Comparison of ENCODE assay signal across 10 cellular contexts in genomic region chr7:25031007-25031406, GRCh38. TPM values are rescaled to one million over a fixed set of nuclear protein-coding genes. Genes with fewer than 3 reads are reported as not detected.
A peak's percentile ranks its signal among the peaks of the same experiment; 100 is the strongest.
DNase-seq lines count a peak whose midpoint lies in the region; ATAC-seq and TF ChIP-seq lines count a peak whose summit lies in the region.
"Had no signal": no experiment of that assay in that cellular context is flagged by ENCODE, and none has a peak within 500 bp of the region (broad histone marks: within the 10 kb centered on the region; RNA-seq: fewer than 3 reads in every experiment).

No MANE protein-coding gene starts in this region.

- TF ChIP-seq POLR2A in GM18505 (IDR thresholded peaks at IDR 0.05; ENCODE audit: borderline replicate concordance, extremely low read depth, insufficient read depth, insufficient read length): no peak
- TF ChIP-seq POLR2A in testis (IDR thresholded peaks at IDR 0.05): no peak

- no peaks in the 10 kb centered on the region for H3K27me3 ChIP-seq in testis

- no peaks in the 10 kb centered on the region for H3K36me3 ChIP-seq in testis (ENCODE audit: low read depth, missing control alignments)

- intact Hi-C loops in sciatic nerve (cut with DNase I): no loop called here
- intact Hi-C loops in testis (cut with DNase I; ENCODE audit: low total_unique reads): no loop called here

- H3K27me3 Mint-ChIP-seq in T-helper 17 cell: no peaks in the 10 kb centered on the region

- no peak overlapping the region for H3K4me3 ChIP-seq in testis

- H3K4me3 Mint-ChIP-seq in T-helper 17 cell: no peak overlapping the region

- no peaks in the 10 kb centered on the region for H3K4me1 ChIP-seq in testis

- no peak overlapping the region for H3K27ac ChIP-seq in testis

- TF ChIP-seq CTCF in testis (IDR thresholded peaks at IDR 0.05): no peak

- H3K9me3 ChIP-seq in T-helper 17 cell (ENCODE audit: control insufficient read depth, low read length, poor library complexity, severe bottlenecking) (no peaks in the 10 kb centered on the region), testis (no peaks in the 10 kb centered on the region)

- 64 to 78% methylated on average over 6 of the region's 6 CpGs for WGBS in testis, 2 donors

- H3K36me3 Mint-ChIP-seq in T-helper 17 cell (ENCODE audit: low read depth): peaks cover 4% of the 10 kb centered on the region

- DNase-seq in T-helper 17 cell: no peak
- DNase-seq in NCI-H69 (lab: John Stamatoyannopoulos, UW): no peak
- no peak for DNase-seq in NCI-H1105 treated with DMSO at 0.1 percent for 48 hours (lab: John Stamatoyannopoulos, UW)
- DNase-seq in sciatic nerve (ENCODE audit: low spot score): no peak
- no peak for DNase-seq in testis
- DNase-seq: midbrain, NCI-H2227 treated with DMSO at 0.1 percent for 48 hours had no signal

- ATAC-seq in GM18505 (IDR thresholded peaks at IDR 0.05; ENCODE audit: unreplicated experiment): peak; percentile 82
- ATAC-seq in GM19452 (IDR thresholded peaks at IDR 0.05; ENCODE audit: unreplicated experiment): peak; percentile 90
- peak; percentile 91 for ATAC-seq in HG03025 (IDR thresholded peaks at IDR 0.05; ENCODE audit: low FRiP score, unreplicated experiment)
- no peak for ATAC-seq in T-helper 17 cell
- no peak for ATAC-seq in sciatic nerve

- H3K27ac Mint-ChIP-seq in T-helper 17 cell: peak overlapping the region; percentile 16

- peaks cover 50% of the 10 kb centered on the region for H3K4me1 Mint-ChIP-seq in T-helper 17 cell

RNA-seq across cellular contexts. Expression of gene OSBPL3, which starts 51.0 kb away (rescaled TPM):
- 10 to 100 TPM; 54.8 to 54.9 TPM for total RNA-seq in T-helper 17 cell
- total RNA-seq in sciatic nerve: 11.0 TPM
- total RNA-seq in testis: 1 to 10 TPM; 6.9 to 9.4 TPM
- polyA plus RNA-seq in testis (ENCODE audit: insufficient read depth, low read depth, low replicate concordance): 5.6 TPM

Comparison
In these comparisons a context has a peak if more than half of its experiments do, and no peak if none do; other contexts are left out.
1. ATAC-seq: peak in GM18505 (single experiment), GM19452 (single experiment) and HG03025 (single experiment); none in T-helper 17 cell (single experiment) and sciatic nerve (single experiment).